In genomic region chr13:75360170-75360569, GRCh38 we compare ENCODE assay signal across 27 cellular contexts.
DNase-seq lines count a peak whose midpoint lies in the region; ATAC-seq and TF ChIP-seq lines count a peak whose summit lies in the region.
"Had no signal": no experiment of that assay in that cellular context is flagged by ENCODE, and none has a peak within 500 bp of the region (broad histone marks: within the 10 kb centered on the region; RNA-seq: fewer than 3 reads in every experiment).

No MANE protein-coding gene starts in this region.

- H3K9me3 ChIP-seq in osteoblast (ENCODE audit: low read depth, low read length), result no peaks in the 10 kb centered on the region
- no peaks in the 10 kb centered on the region for H3K9me3 ChIP-seq in right lobe of liver
- no peaks in the 10 kb centered on the region for H3K9me3 ChIP-seq in neural progenitor cell (ENCODE audit: low read depth)
- H3K9me3 ChIP-seq: body of pancreas, prostate gland, uterus had no signal

- no peak for TF ChIP-seq POLR2A in right lobe of liver (IDR thresholded peaks at IDR 0.05)

- H3K27ac ChIP-seq in osteoblast (ENCODE audit: low read depth, low read length), result peak overlapping the region; percentile 81
- no peak overlapping the region for H3K27ac ChIP-seq in right lobe of liver
- H3K27ac ChIP-seq in neural progenitor cell, result no peak overlapping the region
- H3K27ac ChIP-seq: body of pancreas, C4-2B, prostate gland, uterus had no signal

- no peak for TF ChIP-seq CTCF in osteoblast (IDR thresholded peaks at IDR 0.05; ENCODE audit: extremely low read depth, low read depth, low read length)
- TF ChIP-seq CTCF in right lobe of liver (IDR thresholded peaks at IDR 0.05), result no peak
- TF ChIP-seq CTCF in neural progenitor cell (IDR thresholded peaks at IDR 0.05), result no peak

- H3K9ac ChIP-seq in neural progenitor cell, result no peak overlapping the region

- H3K4me1 ChIP-seq in osteoblast (ENCODE audit: insufficient read depth, low read length) (peaks cover 57% of the 10 kb centered on the region), right lobe of liver (no peaks in the 10 kb centered on the region), neural progenitor cell (no peaks in the 10 kb centered on the region)
- H3K4me1 ChIP-seq: body of pancreas, prostate gland, uterus had no signal

- ATAC-seq in GM18870 (IDR thresholded peaks at IDR 0.05; ENCODE audit: unreplicated experiment) (peak; percentile 33), HG02759 (IDR thresholded peaks at IDR 0.05; ENCODE audit: unreplicated experiment) (peak; percentile 63), HG03558 (IDR thresholded peaks at IDR 0.05; ENCODE audit: extremely low read depth, unreplicated experiment) (peak; percentile 31), right lobe of liver (no peak)
- ATAC-seq: activated CD8-positive, alpha-beta memory T cell treated with anti-CD3 and anti-CD28 coated beads, Interleukin-2, amount 10 ng/mL, durations not matched to agents 7 days and 5 days; body of pancreas; Panc1; stimulated activated naive CD8-positive, alpha-beta T cell treated with anti-CD3 and anti-CD28 coated beads, Interleukin-15, Interleukin-2, amounts not matched to agents 100 U/mL and 50 U/mL, for 24 hours had no signal

- H3F3A ChIP-seq in neural progenitor cell (ENCODE audit: low read depth), result no peaks in the 10 kb centered on the region

- H3K27me3 ChIP-seq in osteoblast (ENCODE audit: insufficient read depth, low read length), result no peaks in the 10 kb centered on the region
- no peaks in the 10 kb centered on the region for H3K27me3 ChIP-seq in right lobe of liver
- H3K27me3 ChIP-seq in neural progenitor cell, result no peaks in the 10 kb centered on the region
- H3K27me3 ChIP-seq: body of pancreas, uterus had no signal

- H3K4me3 ChIP-seq in osteoblast (ENCODE audit: insufficient read depth, low read length) (no peak overlapping the region), right lobe of liver (no peak overlapping the region), neural progenitor cell (no peak overlapping the region)
- H3K4me3 ChIP-seq: body of pancreas, prostate gland, uterus had no signal

- H3K4me3 Mint-ChIP-seq in neural progenitor cell, result no peak overlapping the region
- H3K4me3 Mint-ChIP-seq: activated B cell treated with CpG ODN at 0.5 μM for 24 hours; activated CD8-positive, alpha-beta memory T cell treated with anti-CD3 and anti-CD28 coated beads, Interleukin-2, amount 10 ng/mL, durations not matched to agents 7 days and 5 days; mesothelial cell of epicardium; naive B cell had no signal

- peaks cover 1% of the 10 kb centered on the region for H3K36me3 Mint-ChIP-seq in neural progenitor cell
- H3K36me3 Mint-ChIP-seq: activated CD8-positive, alpha-beta memory T cell treated with anti-CD3 and anti-CD28 coated beads, Interleukin-2, amount 10 ng/mL, durations not matched to agents 7 days and 5 days; naive B cell had no signal

- H3K36me3 ChIP-seq in osteoblast (ENCODE audit: insufficient read depth, low read length) (peaks cover 2% of the 10 kb centered on the region), right lobe of liver (no peaks in the 10 kb centered on the region), neural progenitor cell (no peaks in the 10 kb centered on the region)
- H3K36me3 ChIP-seq: prostate gland, uterus had no signal

- H3K79me2 ChIP-seq in osteoblast (ENCODE audit: insufficient read depth, low read length), result peaks cover 23% of the 10 kb centered on the region
- no peaks in the 10 kb centered on the region for H3K79me2 ChIP-seq in neural progenitor cell (ENCODE audit: low read depth)

- intact Hi-C loops in right lobe of liver (cut with DNase I), result no loop called here

- no peak for DNase-seq in osteoblast (ENCODE audit: insufficient read length, low spot score, missing footprints)
- no peak for DNase-seq in right lobe of liver
- no peak for DNase-seq in hippocampal formation (lab: John Stamatoyannopoulos, UW)
- DNase-seq in neural progenitor cell (ENCODE audit: low spot score), result no peak
- DNase-seq in kidney glomerular epithelial cell (lab: John Stamatoyannopoulos, UW), result no peak
- DNase-seq: activated B cell treated with CpG ODN at 0.5 μM for 24 hours; activated CD8-positive, alpha-beta memory T cell treated with anti-CD3 and anti-CD28 coated beads, Interleukin-2, amount 10 ng/mL, durations not matched to agents 7 days and 5 days; activated T-cell treated with anti-CD3 and anti-CD28 coated beads, Interleukin-2, amount 50 U/mL, for 48 hours; body of pancreas; islet precursor cell; Karpas-422; naive B cell; NCI-H187; NCI-H2171; NCI-H524 treated with DMSO at 0.1 percent for 48 hours; SHP77 treated with DMSO at 0.1 percent for 48 hours; stimulated activated naive CD8-positive, alpha-beta T cell treated with anti-CD3 and anti-CD28 coated beads, Interleukin-15, Interleukin-2, amounts not matched to agents 100 U/mL and 50 U/mL, for 24 hours; SW 1271; T1000; uterus had no signal

- no peaks in the 10 kb centered on the region for H3K4me1 Mint-ChIP-seq in neural progenitor cell
- H3K4me1 Mint-ChIP-seq: activated B cell treated with CpG ODN at 0.5 μM for 24 hours, naive B cell had no signal

- WGBS in right lobe of liver (ENCODE audit: insufficient coverage, low coverage, low lambda C conversion rate, missing lambda C conversion rate), result no CpG with 5 or more reads among the region's 1 CpG

- H3K27ac Mint-ChIP-seq in neural progenitor cell, result no peak overlapping the region
- H3K27ac Mint-ChIP-seq: activated B cell treated with CpG ODN at 0.5 μM for 24 hours; activated CD8-positive, alpha-beta memory T cell treated with anti-CD3 and anti-CD28 coated beads, Interleukin-2, amount 10 ng/mL, durations not matched to agents 7 days and 5 days; mesothelial cell of epicardium; naive B cell had no signal

- H3K9me3 Mint-ChIP-seq in neural progenitor cell, result no peaks in the 10 kb centered on the region
- H3K9me3 Mint-ChIP-seq: activated B cell treated with CpG ODN at 0.5 μM for 24 hours, mesothelial cell of epicardium, naive B cell had no signal

- peaks cover 11% of the 10 kb centered on the region for H3K27me3 Mint-ChIP-seq in neural progenitor cell (ENCODE audit: insufficient read depth, low read depth)
- H3K27me3 Mint-ChIP-seq: activated CD8-positive, alpha-beta memory T cell treated with anti-CD3 and anti-CD28 coated beads, Interleukin-2, amount 10 ng/mL, durations not matched to agents 7 days and 5 days; naive B cell had no signal

- H3K4me2 ChIP-seq in osteoblast (ENCODE audit: insufficient read depth, low read length) (no peak overlapping the region), neural progenitor cell (no peak overlapping the region)

- no peaks in the 10 kb centered on the region for H4K20me1 ChIP-seq in osteoblast (ENCODE audit: insufficient read depth, low read length)
- no peaks in the 10 kb centered on the region for H4K20me1 ChIP-seq in neural progenitor cell (ENCODE audit: low read depth)

- H2AFZ ChIP-seq in osteoblast (ENCODE audit: low read length) (no peak overlapping the region), neural progenitor cell (replicated peaks) (no peak overlapping the region)

Comparison
In these comparisons a context has a peak if more than half of its experiments do, and no peak if none do; other contexts are left out.
1. ATAC-seq: peak in GM18870 (single experiment), HG02759 (single experiment) and HG03558 (single experiment); none in right lobe of liver (0 of 4).